Comparison of ENCODE assay signal across 8 cellular contexts in genomic region chr6:122789078-122789861, GRCh38. TPM values are rescaled to one million over a fixed set of nuclear protein-coding genes. Genes with fewer than 3 reads are reported as not detected.
A peak's percentile ranks its signal among the peaks of the same experiment; 100 is the strongest.
DNase-seq lines count a peak whose midpoint lies in the region; ATAC-seq, FAIRE-seq and TF ChIP-seq lines count a peak whose summit lies in the region.

Gene SMPDL3A, plus strand, starts transcription at chr6:122789258. Its CDS starts 89 bp downstream, at chr6:122789347.

- H3K27me3 ChIP-seq in NT2/D1 (ENCODE audit: insufficient read depth, insufficient read length), result peaks cover 2% of the 10 kb centered on the region
- no peaks in the 10 kb centered on the region for H3K27me3 ChIP-seq in pancreas

- H3K27ac ChIP-seq in angular gyrus (ENCODE audit: low read depth, low read length), result peak within 1 kb of the TSS; percentile 62
- peak within 1 kb of the TSS; percentile 99 to 100 (median 99) for H3K27ac ChIP-seq in pancreas

- TF ChIP-seq CTCF in pancreas (IDR thresholded peaks at IDR 0.05), result peak in 1 of 4 donors; percentile 28

- peak; percentile 55 for ATAC-seq in GM21515 (IDR thresholded peaks at IDR 0.05; ENCODE audit: unreplicated experiment)
- ATAC-seq in left ventricle myocardium superior, result peak; percentile 92
- ATAC-seq in pancreas, result peak; percentile 75 to 84 (median 80)

- no peaks in the 10 kb centered on the region for H3K36me3 ChIP-seq in NT2/D1 (ENCODE audit: insufficient read depth, insufficient read length, low read length)
- no peaks in the 10 kb centered on the region for H3K36me3 ChIP-seq in pancreas

- DNase-seq in G401 (ENCODE audit: low spot score), result peak; percentile 84
- peak; percentile 57 for DNase-seq in HS-5 (ENCODE audit: low read depth)
- DNase-seq in NT2/D1 (ENCODE audit: low read depth, low spot score), result peak; percentile 32
- peak; percentile 83 for DNase-seq in left ventricle myocardium superior
- peak; percentile 77 to 92 (median 82) for DNase-seq in pancreas
- no peak for DNase-seq in OCI-M2 (lab: John Stamatoyannopoulos, UW; ENCODE audit: unreplicated experiment)

- H3K4me1 ChIP-seq in NT2/D1 (ENCODE audit: insufficient read depth, insufficient read length), result no peaks in the 10 kb centered on the region
- H3K4me1 ChIP-seq in pancreas, result peaks cover 15 to 38% (median 32%) of the 10 kb centered on the region in 3 donors

- H3K9me3 ChIP-seq in NT2/D1 (ENCODE audit: insufficient read depth, low read length) (no peaks in the 10 kb centered on the region), pancreas (no peaks in the 10 kb centered on the region)

- in situ Hi-C loops in G401 (cut with HindIII; ENCODE audit: low sequenced_read_pairs), result no loop called here

- intact Hi-C loops in left ventricle myocardium superior (cut with micrococcal nuclease), result no loop called here
- intact Hi-C loops in pancreas (cut with DNase I), result loop anchor here in 1 of 3 donors (10.0 kb wide), 1 partner anchor 54 kb away; no protein-coding TSS in a partner anchor

- H3K4me3 ChIP-seq in NT2/D1 (ENCODE audit: insufficient read length, low read depth), result peak within 1 kb of the TSS; percentile 77
- H3K4me3 ChIP-seq in pancreas, result peak within 1 kb of the TSS; percentile 47 to 83 (median 66)

- 0 to 1% methylated on average over 60 to 69 of the region's 69 CpGs for WGBS in pancreas, 2 donors

- FAIRE-seq in pancreas (lab: Jason Lieb, UNC), result no peak

- peak within 1 kb of the TSS; percentile 74 for H3K9ac ChIP-seq in NT2/D1 (ENCODE audit: insufficient read length, low read depth)

RNA-seq across cellular contexts. Expression of gene SMPDL3A, which starts in this region (rescaled TPM):
- 0.07 and 1.2 TPM in 2 replicates for total RNA-seq in G401 (2014; rRNA removed; shearing (Covaris generic))
- 4.4 TPM for total RNA-seq in left ventricle myocardium superior
- 10 to 100 TPM in 4 of 6 donors, 1 to 10 TPM in 2; 8.7 to 12.6 (median 10.6) TPM for total RNA-seq in pancreas
- 10 to 100 TPM in 1 of 2 donors, 1 to 10 TPM in 1; 7.4 to 19.8 TPM for polyA plus RNA-seq in pancreas
